In the genomic region with DNA sequence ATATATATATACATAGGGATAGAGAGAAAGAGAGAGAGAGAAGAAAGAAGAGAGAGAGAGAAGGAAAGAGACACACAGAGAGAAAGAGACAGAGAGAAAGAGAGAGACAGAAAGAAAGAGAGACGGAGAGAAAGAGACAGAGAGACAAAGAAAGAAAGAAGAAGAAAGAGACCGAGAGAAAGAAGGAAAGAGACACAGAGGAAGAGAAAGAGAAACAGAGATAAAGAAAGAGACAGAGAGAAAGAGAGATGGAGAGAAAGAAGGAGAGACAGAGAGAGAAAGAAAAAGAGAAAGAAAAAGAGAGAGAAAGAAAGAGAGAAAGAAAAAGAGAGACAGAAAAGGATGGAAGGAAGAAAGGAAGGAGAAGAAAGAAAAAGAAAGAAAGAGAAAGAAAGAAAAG, we compare ENCODE assay signal across 36 cellular contexts.
"Had no signal": no experiment of that assay in that cellular context is flagged by ENCODE, and none has a peak within 500 bp of the region (broad histone marks: within the 10 kb centered on the region; RNA-seq: fewer than 3 reads in every experiment).

No MANE protein-coding gene starts in this region.

- DNase-seq: activated CD4-positive, alpha-beta T cell treated with anti-CD3 and anti-CD28 coated beads for 36 hours; activated CD4-positive, alpha-beta T cell treated with anti-CD3 and anti-CD28 coated beads, Interleukin-2, amount 10 ng/mL, durations not matched to agents 7 days and 5 days; activated CD4-positive, alpha-beta T cell treated with anti-CD3 and anti-CD28 coated beads, Interleukin-2, amount 50 U/mL, for 48 hours; activated CD8-positive, alpha-beta memory T cell treated with anti-CD3 and anti-CD28 coated beads for 24 hours; activated CD8-positive, alpha-beta memory T cell treated with anti-CD3 and anti-CD28 coated beads, Interleukin-2, amount 10 ng/mL, durations not matched to agents 7 days and 5 days; activated CD8-positive, alpha-beta memory T cell treated with anti-CD3 and anti-CD28 coated beads, Interleukin-2, amount 50 U/mL, for 48 hours; activated effector memory CD4-positive, alpha-beta T cell treated with anti-CD3 and anti-CD28 coated beads, Interleukin-2, amount 50 U/mL, for 16 hours; activated naive CD4-positive, alpha-beta T cell; activated naive CD4-positive, alpha-beta T cell treated with anti-CD3 and anti-CD28 coated beads, Interleukin-2, amount 50 U/mL, for 16 hours; activated naive CD8-positive, alpha-beta T cell treated with anti-CD3 and anti-CD28 coated beads for 36 hours; activated T-cell treated with anti-CD3 and anti-CD28 coated beads, Interleukin-2, amount 50 U/mL, for 72 hours; amniotic stem cell; aorta; brain microvascular endothelial cell; central memory CD4-positive, alpha-beta T cell; Kasumi-1; MG63; NCI-H1048; NCI-H1105 treated with DMSO at 0.1 percent for 48 hours; NCI-H1436; NCI-H1694; NCI-H1930; NCI-H2081 treated with DMSO at 0.1 percent for 48 hours; NCI-H226; NCI-H446 treated with DMSO at 0.1 percent for 48 hours; NCI-H524; NCI-H69; NCI-H82; SHP77; SK-N-SH had no signal

- H3K9me3 ChIP-seq: MG63, SJSA1, SK-N-SH had no signal

- H3K9me3 Mint-ChIP-seq: activated CD4-positive, alpha-beta T cell treated with anti-CD3 and anti-CD28 coated beads, Interleukin-2, amount 10 ng/mL, durations not matched to agents 7 days and 5 days; activated naive CD8-positive, alpha-beta T cell treated with anti-CD3 and anti-CD28 coated beads for 36 hours; activated T-cell treated with anti-CD3 and anti-CD28 coated beads, Interleukin-2, amount 50 U/mL, for 72 hours; activated T-helper 17 cell treated with anti-CD3 and anti-CD28 coated beads, Interleukin-2, amount 50 U/mL, for 72 hours; T-helper 1 cell treated with Interleukin-12 subunit alpha and Interleukin-12 subunit beta and Interleukin-4 antibody, amounts not matched to agents 30 μg/mL and 1 μg/mL, for 36 hours; T-helper 2 cell treated with Interferon-gamma antibody and Interleukin-4, amounts not matched to agents 5 μg/mL and 100 μg/mL, for 36 hours had no signal

- H3K4me3 Mint-ChIP-seq: activated CD4-positive, alpha-beta T cell treated with anti-CD3 and anti-CD28 coated beads for 36 hours; activated CD4-positive, alpha-beta T cell treated with anti-CD3 and anti-CD28 coated beads, Interleukin-2, amount 10 ng/mL, durations not matched to agents 7 days and 5 days; activated CD8-positive, alpha-beta memory T cell treated with anti-CD3 and anti-CD28 coated beads, Interleukin-2, amount 10 ng/mL, durations not matched to agents 7 days and 5 days; activated naive CD8-positive, alpha-beta T cell treated with anti-CD3 and anti-CD28 coated beads for 36 hours; activated T-cell treated with anti-CD3 and anti-CD28 coated beads, Interleukin-2, amount 50 U/mL, for 72 hours; activated T-helper 17 cell treated with anti-CD3 and anti-CD28 coated beads, Interleukin-2, amount 50 U/mL, for 72 hours; T-helper 1 cell treated with Interleukin-12 subunit alpha and Interleukin-12 subunit beta and Interleukin-4 antibody, amounts not matched to agents 30 μg/mL and 1 μg/mL, for 36 hours; T-helper 2 cell treated with Interferon-gamma antibody and Interleukin-4, amounts not matched to agents 5 μg/mL and 100 μg/mL, for 36 hours had no signal

- ATAC-seq: activated CD4-positive, alpha-beta T cell treated with anti-CD3 and anti-CD28 coated beads for 36 hours; activated CD4-positive, CD25-positive, alpha-beta regulatory T cell treated with anti-CD3 and anti-CD28 coated beads, Interleukin-2, amount 50 U/mL, for 24 hours; activated CD8-positive, alpha-beta memory T cell treated with anti-CD3 and anti-CD28 coated beads, Interleukin-2, amount 10 ng/mL, durations not matched to agents 7 days and 5 days; activated T-cell treated with anti-CD3 and anti-CD28 coated beads, Interleukin-2, amount 50 U/mL, for 72 hours; activated T-helper 17 cell treated with anti-CD3 and anti-CD28 coated beads, Interleukin-2, amount 50 U/mL, for 72 hours; Panc1 had no signal

- H3K27me3 ChIP-seq: MG63, SJSA1 had no signal

- H3K4me2 ChIP-seq: SK-N-SH had no signal

- H3K27ac ChIP-seq: brain microvascular endothelial cell, SJSA1 had no signal

- H3K4me1 Mint-ChIP-seq: activated CD4-positive, alpha-beta T cell treated with anti-CD3 and anti-CD28 coated beads for 36 hours; activated T-helper 17 cell treated with anti-CD3 and anti-CD28 coated beads, Interleukin-2, amount 50 U/mL, for 72 hours had no signal

- H3K9ac ChIP-seq: SK-N-SH had no signal

- H3K4me3 ChIP-seq: MG63, SJSA1 had no signal

- H3K4me1 ChIP-seq: SJSA1 had no signal

- H3K36me3 ChIP-seq: brain microvascular endothelial cell, MG63, SJSA1 had no signal

- H3K27ac Mint-ChIP-seq: activated CD4-positive, alpha-beta T cell treated with anti-CD3 and anti-CD28 coated beads for 36 hours; activated CD4-positive, alpha-beta T cell treated with anti-CD3 and anti-CD28 coated beads, Interleukin-2, amount 10 ng/mL, durations not matched to agents 7 days and 5 days; activated CD8-positive, alpha-beta memory T cell treated with anti-CD3 and anti-CD28 coated beads, Interleukin-2, amount 10 ng/mL, durations not matched to agents 7 days and 5 days; activated naive CD8-positive, alpha-beta T cell treated with anti-CD3 and anti-CD28 coated beads for 36 hours; activated T-cell treated with anti-CD3 and anti-CD28 coated beads, Interleukin-2, amount 50 U/mL, for 72 hours; activated T-helper 17 cell treated with anti-CD3 and anti-CD28 coated beads, Interleukin-2, amount 50 U/mL, for 72 hours; T-helper 1 cell treated with Interleukin-12 subunit alpha and Interleukin-12 subunit beta and Interleukin-4 antibody, amounts not matched to agents 30 μg/mL and 1 μg/mL, for 36 hours; T-helper 2 cell treated with Interferon-gamma antibody and Interleukin-4, amounts not matched to agents 5 μg/mL and 100 μg/mL, for 36 hours had no signal

- H3K36me3 Mint-ChIP-seq: activated CD8-positive, alpha-beta memory T cell treated with anti-CD3 and anti-CD28 coated beads, Interleukin-2, amount 10 ng/mL, durations not matched to agents 7 days and 5 days; activated naive CD8-positive, alpha-beta T cell treated with anti-CD3 and anti-CD28 coated beads for 36 hours had no signal
